In the genomic region with DNA sequence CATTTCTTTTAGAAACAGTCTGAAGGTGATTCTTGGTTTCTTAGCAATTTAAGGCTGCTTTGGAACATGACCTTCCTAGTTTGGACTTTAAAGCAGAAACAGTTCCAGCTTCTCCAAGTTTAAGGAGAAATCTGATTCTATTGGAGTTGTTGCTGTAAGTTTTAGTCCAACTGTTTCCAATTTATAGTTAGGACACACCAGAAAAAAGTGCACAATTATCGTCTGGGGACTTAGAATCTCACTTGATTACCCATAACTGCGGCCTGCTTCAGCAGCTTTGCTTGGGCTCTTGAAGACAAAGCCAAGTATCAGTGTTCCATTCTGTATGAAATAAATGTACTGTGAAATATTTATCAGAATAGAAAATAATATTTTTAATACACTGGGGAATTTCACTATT, we compare ENCODE assay signal across 13 cellular contexts.
A peak's percentile ranks its signal among the peaks of the same experiment; 100 is the strongest.
DNase-seq lines count a peak whose midpoint lies in the region; ATAC-seq and TF ChIP-seq lines count a peak whose summit lies in the region.
"Had no signal": no experiment of that assay in that cellular context is flagged by ENCODE, and none has a peak within 500 bp of the region (broad histone marks: within the 10 kb centered on the region; RNA-seq: fewer than 3 reads in every experiment).

No MANE protein-coding gene starts in this region.

- H3K4me1 Mint-ChIP-seq in nephron: peaks cover 14% of the 10 kb centered on the region

- no peak overlapping the region for H3K4me2 ChIP-seq in Karpas-422 (ENCODE audit: low read depth, low read length, poor library complexity, severe bottlenecking)

- no peak overlapping the region for H2AFZ ChIP-seq in Karpas-422 (ENCODE audit: low read length)

- H3K36me3 ChIP-seq in Karpas-422 (ENCODE audit: insufficient read depth, low read length): 0 out of 2 replicates have a peak, but pooled peaks cover 5% of the 10 kb centered on the region

- H3K27ac Mint-ChIP-seq in nephron: peak overlapping the region; percentile 58 to 91 (median 67)
- H3K27ac Mint-ChIP-seq: CD8-positive, alpha-beta memory T cell had no signal

- DNase-seq in AG10803 (ENCODE audit: low read depth) (peak; percentile 5), Karpas-422 (no peak), fibroblast of mammary gland (ENCODE audit: low read depth) (peak; percentile 27), caudate nucleus (lab: John Stamatoyannopoulos, UW) (no peak), D341Med (ENCODE audit: low spot score) (no peak)
- no peak for DNase-seq in activated CD4-positive, alpha-beta T cell treated with anti-CD3 and anti-CD28 coated beads for 1 hour
- DNase-seq: Caco-2; CD8-positive, alpha-beta memory T cell; DMS53; GF-D8 had no signal

- ATAC-seq in HG02970 (IDR thresholded peaks at IDR 0.05; ENCODE audit: low FRiP score, unreplicated experiment): no peak
- ATAC-seq: HepG2 had no signal

- no peaks in the 10 kb centered on the region for H3K9me2 ChIP-seq in Karpas-422 (replicated peaks; ENCODE audit: insufficient read depth, low read length)

- no peaks in the 10 kb centered on the region for H3K27me3 ChIP-seq in Karpas-422 (ENCODE audit: low read length)

- H3K9me3 ChIP-seq in Karpas-422 (ENCODE audit: low read length): no peaks in the 10 kb centered on the region

- no peaks in the 10 kb centered on the region for H4K20me1 ChIP-seq in Karpas-422 (ENCODE audit: insufficient read depth, low read depth, low read length)

- H3K27me3 Mint-ChIP-seq in nephron (ENCODE audit: low read depth): no peaks in the 10 kb centered on the region
- H3K27me3 Mint-ChIP-seq: CD8-positive, alpha-beta memory T cell had no signal

- peaks cover 3% of the 10 kb centered on the region for H3K36me3 Mint-ChIP-seq in nephron (ENCODE audit: low read depth)

- no peak overlapping the region for H3K4me3 ChIP-seq in AG10803 (ENCODE audit: low read length)
- H3K4me3 ChIP-seq in Karpas-422 (ENCODE audit: low read length): no peak overlapping the region
- no peak overlapping the region for H3K4me3 ChIP-seq in fibroblast of mammary gland (ENCODE audit: control insufficient read depth, low read depth, low read length)

- no peaks in the 10 kb centered on the region for H3K9me3 Mint-ChIP-seq in nephron
- H3K9me3 Mint-ChIP-seq: CD8-positive, alpha-beta memory T cell had no signal

- no peak for TF ChIP-seq CTCF in AG10803 (conservative IDR thresholded peaks at IDR 0.05; ENCODE audit: low read length)
- no peak for TF ChIP-seq CTCF in fibroblast of mammary gland (conservative IDR thresholded peaks at IDR 0.05; ENCODE audit: control insufficient read depth, insufficient read depth, low read depth, low read length)
- no peak for TF ChIP-seq CTCF in nephron (IDR thresholded peaks at IDR 0.05; ENCODE audit: unreplicated experiment in 3 of 3)

- H3K4me1 ChIP-seq in Karpas-422 (ENCODE audit: low read length): peaks cover 4% of the 10 kb centered on the region

- H3K27ac ChIP-seq in Karpas-422 (ENCODE audit: low read length): 0 out of 2 replicates have a peak overlapping the region, but pooled peaks have one; percentile 3
- H3K27ac ChIP-seq in caudate nucleus (ENCODE audit: low read depth, low read length): no peak overlapping the region

- H3K79me2 ChIP-seq in Karpas-422 (ENCODE audit: low read length): peaks cover 42% of the 10 kb centered on the region

- no peak overlapping the region for H3K4me3 Mint-ChIP-seq in nephron
- H3K4me3 Mint-ChIP-seq: CD8-positive, alpha-beta memory T cell had no signal

- H3K9ac ChIP-seq in Karpas-422 (ENCODE audit: low read length): no peak overlapping the region

Comparison
In these comparisons a context has a peak if more than half of its experiments do, and no peak if none do; other contexts are left out.
1. DNase-seq: peak in AG10803 (single experiment) and fibroblast of mammary gland (single experiment); none in Karpas-422 (single experiment), caudate nucleus (0 of 61), D341Med (single experiment) and activated CD4-positive, alpha-beta T cell treated with anti-CD3 and anti-CD28 coated beads for 1 hour (single experiment).